ENCODE assay signal across 19 cellular contexts in genomic region chr17:15332338-15332737, GRCh38. TPM values are rescaled to one million over a fixed set of nuclear protein-coding genes. Genes with fewer than 3 reads are reported as not detected.
DNase-seq lines count a peak whose midpoint lies in the region; ATAC-seq and TF ChIP-seq lines count a peak whose summit lies in the region.
"Had no signal": no experiment of that assay in that cellular context is flagged by ENCODE, and none has a peak within 500 bp of the region (broad histone marks: within the 10 kb centered on the region; RNA-seq: fewer than 3 reads in every experiment).

No MANE protein-coding gene starts in this region.

- H3K9me3 ChIP-seq in H9 (ENCODE audit: control insufficient read depth, low read depth, low read length) (no peaks in the 10 kb centered on the region), PC-3 (ENCODE audit: low read length) (0 out of 2 replicates have a peak, but pooled peaks cover 7% of the 10 kb centered on the region), iPS-20b (ENCODE audit: insufficient read depth, low read depth, low read length) (no peaks in the 10 kb centered on the region), vagina (no peaks in the 10 kb centered on the region), tibial nerve (peaks cover 0 to 9% (median 0%) of the 10 kb centered on the region in 4 donors)
- H3K9me3 ChIP-seq: SJCRH30 had no signal

- CTCF ChIA-PET in PC-3 (lab: Charles Lee) = no interaction called here

- no TSS peak for BruUV-seq in PC-3 (replicated peaks; lab: Mats Ljungman, UMichigan)

- H3K27me3 Mint-ChIP-seq in H9 (ENCODE audit: low read depth) = peaks cover 30% of the 10 kb centered on the region
- H3K27me3 Mint-ChIP-seq in nephron progenitor cell (ENCODE audit: low read depth, poor library complexity) = peaks cover 21% of the 10 kb centered on the region

- no peak overlapping the region for H3K27ac ChIP-seq in H9 (ENCODE audit: insufficient read length, low read depth, low read length)
- no peak overlapping the region for H3K27ac ChIP-seq in PC-3 (ENCODE audit: low read length)
- H3K27ac ChIP-seq in iPS-20b (ENCODE audit: low read length) = no peak overlapping the region
- H3K27ac ChIP-seq in vagina = no peak overlapping the region
- no peak overlapping the region for H3K27ac ChIP-seq in tibial nerve
- H3K27ac ChIP-seq: PC-9, SJCRH30 had no signal

- peak; percentile 22; the same call in 1 of the 2 replicates for ATAC-seq in PC-3
- ATAC-seq: HCT116, K562 had no signal

- H4K20me1 ChIP-seq in H9 (ENCODE audit: control insufficient read depth, insufficient read depth, insufficient read length) (no peaks in the 10 kb centered on the region), PC-3 (ENCODE audit: low read length) (no peaks in the 10 kb centered on the region)

- POLR2A ChIA-PET in PC-3 (lab: Charles Lee; ENCODE audit: unreplicated experiment) = no interaction called here

- peaks cover 0 to 28% (median 19%) of the 10 kb centered on the region in 3 experiments; a peak in 5 of 7 replicates for H3K36me3 Mint-ChIP-seq in H9 (ENCODE audit: insufficient read depth in 1 of 3, low read depth in 3 of 3)
- no peaks in the 10 kb centered on the region for H3K36me3 Mint-ChIP-seq in nephron progenitor cell (ENCODE audit: low read depth)
- H3K36me3 Mint-ChIP-seq: CD14-positive monocyte had no signal

- H3K4me1 Mint-ChIP-seq in H9 (peaks cover 32 to 37% of the 10 kb centered on the region in 2 experiments), nephron progenitor cell (no peaks in the 10 kb centered on the region)
- H3K4me1 Mint-ChIP-seq: CD14-positive monocyte had no signal

- H3K36me3 ChIP-seq in PC-3 (ENCODE audit: low read depth, low read length) (no peaks in the 10 kb centered on the region), iPS-20b (ENCODE audit: insufficient read depth, low read depth, low read length) (no peaks in the 10 kb centered on the region), vagina (no peaks in the 10 kb centered on the region), tibial nerve (no peaks in the 10 kb centered on the region)
- H3K36me3 ChIP-seq: SJCRH30 had no signal

- no peak overlapping the region for H2AK5ac ChIP-seq in H9 (ENCODE audit: insufficient read length, low read length)

- no peak overlapping the region for H3K14ac ChIP-seq in H9 (ENCODE audit: insufficient read depth, low read length)

- no peak overlapping the region for H3K23ac ChIP-seq in H9 (ENCODE audit: insufficient read length, low read depth, low read length)

- H3K4ac ChIP-seq in H9 (ENCODE audit: low read depth, low read length) = no peak overlapping the region

- H3K79me1 ChIP-seq in H9 (ENCODE audit: insufficient read depth, low read depth, low read length, poor library complexity, severe bottlenecking) = no peaks in the 10 kb centered on the region

- TF ChIP-seq POLR2A in vagina (IDR thresholded peaks at IDR 0.05) (no peak), tibial nerve (IDR thresholded peaks at IDR 0.05) (no peak)

- no CpG with 5 or more reads among the region's 6 CpGs for WGBS in H9 (ENCODE audit: extremely low coverage, insufficient read length, low lambda C conversion rate)
- WGBS in tibial nerve, 2 donors = 56 to 59% methylated on average over 6 of the region's 6 CpGs

- peaks cover 3% of the 10 kb centered on the region; the same call in 1 of the 2 replicates for H3K4me1 ChIP-seq in H9 (ENCODE audit: insufficient read depth, low read length)
- peaks cover 16% of the 10 kb centered on the region for H3K4me1 ChIP-seq in PC-3 (ENCODE audit: insufficient read depth, low read length)
- H3K4me1 ChIP-seq in iPS-20b (ENCODE audit: insufficient read depth, low read length) = peaks cover 9% of the 10 kb centered on the region; the same call in 1 of the 2 replicates
- no peaks in the 10 kb centered on the region for H3K4me1 ChIP-seq in vagina
- H3K4me1 ChIP-seq in tibial nerve = no peaks in the 10 kb centered on the region
- H3K4me1 ChIP-seq: SJCRH30 had no signal

- no peak overlapping the region for H2BK12ac ChIP-seq in H9 (ENCODE audit: insufficient read length, low read depth, low read length)

- H3K9ac ChIP-seq in H9 (ENCODE audit: extremely low read depth, insufficient read length, low read length) (no peak overlapping the region), PC-3 (ENCODE audit: low read length) (no peak overlapping the region), iPS-20b (ENCODE audit: low read depth, low read length) (no peak overlapping the region)

- H3K27me3 ChIP-seq in H9 (ENCODE audit: insufficient read depth, low read length) (no peaks in the 10 kb centered on the region), PC-3 (ENCODE audit: low read length) (no peaks in the 10 kb centered on the region), iPS-20b (ENCODE audit: insufficient read depth, low read length) (no peaks in the 10 kb centered on the region), vagina (no peaks in the 10 kb centered on the region), tibial nerve (no peaks in the 10 kb centered on the region)

- H2BK120ac ChIP-seq in H9 (ENCODE audit: low read depth, low read length, poor library complexity, severe bottlenecking) = no peak overlapping the region

- H3K4me3 ChIP-seq in PC-3 (ENCODE audit: low read length) (no peak overlapping the region), iPS-20b (ENCODE audit: low read length) (peak overlapping the region; percentile 52), vagina (no peak overlapping the region), tibial nerve (no peak overlapping the region)
- H3K4me3 ChIP-seq: K562, PC-9, SJCRH30 had no signal

- no peaks in the 10 kb centered on the region for H3F3A ChIP-seq in PC-3 (ENCODE audit: low read length, unreplicated experiment)

- no peak overlapping the region for H3K18ac ChIP-seq in H9 (ENCODE audit: insufficient read length, low read depth, low read length)

- no peak overlapping the region for H3T11ph ChIP-seq in H9 (ENCODE audit: low read length)

- no peaks in the 10 kb centered on the region for H3K79me2 ChIP-seq in H9 (ENCODE audit: insufficient read depth, low read length)
- no peaks in the 10 kb centered on the region for H3K79me2 ChIP-seq in PC-3 (ENCODE audit: low read length)

- no peak overlapping the region for H4K8ac ChIP-seq in H9 (replicated peaks; ENCODE audit: insufficient read length, low read depth, low read length)

- DNase-seq in ELF-1 (ENCODE audit: low read depth, low spot score) (peak; percentile 84), H9 (peak; percentile 94), PC-3 (peak; percentile 57), vagina (ENCODE audit: extremely low spot score in 2 of 2) (no peak), nephron progenitor cell (no peak), tibial nerve (ENCODE audit: low spot score in 2 of 2) (no peak)
- DNase-seq: ACHN, AML-193, MV-4-11, NCI-H1436, NCI-H2081, NCI-H2227 treated with DMSO at 0.1 percent for 48 hours, PC-9, SJCRH30 had no signal

- H4K91ac ChIP-seq in H9 (ENCODE audit: insufficient read length, low read depth, low read length) = no peak overlapping the region

- TF ChIP-seq CTCF in H9 (conservative IDR thresholded peaks at IDR 0.05) (no peak), PC-3 (conservative IDR thresholded peaks at IDR 0.05; ENCODE audit: low read depth, low read length) (no peak), vagina (IDR thresholded peaks at IDR 0.05) (no peak), nephron progenitor cell (IDR thresholded peaks at IDR 0.05) (no peak), tibial nerve (IDR thresholded peaks at IDR 0.05) (no peak)

- H2AFZ ChIP-seq in H9 (ENCODE audit: low read length) = no peak overlapping the region
- H2AFZ ChIP-seq in PC-3 (ENCODE audit: low read length) = peak overlapping the region; percentile 6; the same call in 1 of the 2 replicates
- H2AFZ ChIP-seq: PC-9 had no signal

- H3K4me3 Mint-ChIP-seq in H9 (peak overlapping the region; percentile 34 to 65), nephron progenitor cell (no peak overlapping the region)
- H3K4me3 Mint-ChIP-seq: CD14-positive monocyte had no signal

- no peak overlapping the region for H3K4me2 ChIP-seq in H9 (ENCODE audit: insufficient read depth, insufficient read length, low read length)
- H3K4me2 ChIP-seq in PC-3 (ENCODE audit: low read length) = no peak overlapping the region
- H3K4me2 ChIP-seq: PC-9 had no signal

- no peak overlapping the region for H3K27ac Mint-ChIP-seq in H9
- no peak overlapping the region for H3K27ac Mint-ChIP-seq in nephron progenitor cell
- H3K27ac Mint-ChIP-seq: CD14-positive monocyte had no signal

- no peak for TF ChIP-seq EP300 in tibial nerve (IDR thresholded peaks at IDR 0.05)

- no peak overlapping the region for H2BK20ac ChIP-seq in H9 (ENCODE audit: low read depth, low read length, poor library complexity, severe bottlenecking)

- intact Hi-C loops in PC-3 (cut with micrococcal nuclease) (no loop called here), vagina (cut with DNase I) (no loop called here)

- no peak overlapping the region for H2BK5ac ChIP-seq in H9 (ENCODE audit: insufficient read length, low read length)

- H2BK15ac ChIP-seq in H9 (ENCODE audit: low read depth, low read length) = no peak overlapping the region

- peaks cover 14 to 19% of the 10 kb centered on the region in 2 experiments for H3K9me3 Mint-ChIP-seq in H9
- H3K9me3 Mint-ChIP-seq in nephron progenitor cell = peaks cover 25% of the 10 kb centered on the region

- no peak overlapping the region for H3K56ac ChIP-seq in H9 (ENCODE audit: insufficient read length, low read depth, low read length)

- no peaks in the 10 kb centered on the region for H3K9me2 ChIP-seq in PC-3 (replicated peaks; ENCODE audit: low read length)

- H4K5ac ChIP-seq in H9 (ENCODE audit: insufficient read length, low read depth, low read length) = no peak overlapping the region

- H3K23me2 ChIP-seq in H9 (ENCODE audit: insufficient read length, low read depth, low read length, poor library complexity, severe bottlenecking) = no peaks in the 10 kb centered on the region

RNA-seq across cellular contexts. Expression of gene TEKT3, which starts 9.1 kb away (rescaled TPM):
- total RNA-seq in H9 (2021) = 0.42 and 0.57 TPM in 2 replicates
- not detected in 2 replicates for total RNA-seq in PC-3 (2014; rRNA removed)
- total RNA-seq in vagina = not detected
- total RNA-seq in tibial nerve = 1 to 10 TPM in 2 of 4 donors, under 1 TPM in 2; 0.20 to 3.7 (median 1.0) TPM
- total RNA-seq: HT1080, K562, PC-9, SJCRH30 had no signal

Comparison
In these comparisons a context has a peak if more than half of its experiments do, and no peak if none do; other contexts are left out.
1. DNase-seq: peak in ELF-1 (single experiment), H9 (single experiment) and PC-3 (single experiment); none in vagina (0 of 2), nephron progenitor cell (single experiment) and tibial nerve (0 of 2).